ENCODE assay signal across 16 cellular contexts in the genomic region with DNA sequence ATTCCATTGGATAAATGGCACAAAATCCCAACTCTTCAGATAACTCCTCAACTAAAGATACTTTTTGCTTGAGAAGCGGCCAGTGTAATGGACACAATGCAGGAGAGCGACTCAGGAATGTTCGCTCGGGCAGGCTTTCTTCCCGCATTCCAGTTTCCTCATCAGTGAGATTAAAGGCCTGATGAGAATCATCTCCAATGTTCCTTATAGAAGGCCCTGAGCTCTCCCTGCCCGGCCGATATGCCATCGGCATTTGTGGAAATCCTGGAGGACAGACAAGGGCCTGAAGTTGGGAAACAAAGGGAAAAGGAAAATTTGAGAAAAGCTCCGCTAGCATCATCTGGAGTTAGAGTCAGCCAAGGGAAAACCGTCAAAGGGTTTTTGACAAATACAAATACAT. TPM values are rescaled to one million over a fixed set of nuclear protein-coding genes. Genes with fewer than 3 reads are reported as not detected.
A peak's percentile ranks its signal among the peaks of the same experiment; 100 is the strongest.
DNase-seq lines count a peak whose midpoint lies in the region; ATAC-seq and TF ChIP-seq lines count a peak whose summit lies in the region.
"Had no signal": no experiment of that assay in that cellular context is flagged by ENCODE, and none has a peak within 500 bp of the region (broad histone marks: within the 10 kb centered on the region; RNA-seq: fewer than 3 reads in every experiment).

No MANE protein-coding gene starts in this region.

- H3K36me3 Mint-ChIP-seq in GM23338 (ENCODE audit: low read depth) = peaks cover 14% of the 10 kb centered on the region
- peaks cover 2% of the 10 kb centered on the region for H3K36me3 Mint-ChIP-seq in activated CD4-positive, alpha-beta T cell treated with anti-CD3 and anti-CD28 coated beads for 36 hours (ENCODE audit: low read depth)

- no peaks in the 10 kb centered on the region for H3K27me3 ChIP-seq in GM23338 (ENCODE audit: insufficient read depth)
- no peaks in the 10 kb centered on the region for H3K27me3 ChIP-seq in sigmoid colon

- H3K9me3 Mint-ChIP-seq in GM23338 = no peaks in the 10 kb centered on the region
- no peaks in the 10 kb centered on the region for H3K9me3 Mint-ChIP-seq in activated CD4-positive, alpha-beta T cell treated with anti-CD3 and anti-CD28 coated beads for 36 hours (ENCODE audit: low read depth)

- ATAC-seq in GM23338 = no peak
- no peak for ATAC-seq in GM21526 (IDR thresholded peaks at IDR 0.05; ENCODE audit: low FRiP score, unreplicated experiment)
- no peak for ATAC-seq in activated CD4-positive, alpha-beta T cell treated with anti-CD3 and anti-CD28 coated beads for 36 hours
- no peak for ATAC-seq in GM21423 (IDR thresholded peaks at IDR 0.05; ENCODE audit: unreplicated experiment)
- ATAC-seq: HepG2 had no signal

- no peaks in the 10 kb centered on the region; the same call in 1 of the 2 replicates for H3K9me2 ChIP-seq in GM23338 (ENCODE audit: insufficient read depth)
- H3K9me2 ChIP-seq: SK-N-SH had no signal

- H3K79me2 ChIP-seq in GM23338 (replicated peaks; ENCODE audit: insufficient read depth) = peaks cover 64% of the 10 kb centered on the region

- H3K27ac ChIP-seq in GM23338 (ENCODE audit: low read depth) (peak overlapping the region; percentile 5; the same call in 1 of the 2 replicates), sigmoid colon (no peak overlapping the region)
- H3K27ac ChIP-seq: C4-2B had no signal

- H3K4me2 ChIP-seq in GM23338 = no peak overlapping the region
- H3K4me2 ChIP-seq: SK-N-SH had no signal

- no peak for TF ChIP-seq EP300 in sigmoid colon (IDR thresholded peaks at IDR 0.05)

- intact Hi-C loops in sigmoid colon (cut with DNase I) = no loop called here
- intact Hi-C loops in activated CD4-positive, alpha-beta T cell treated with anti-CD3 and anti-CD28 coated beads for 36 hours (cut with DNase I, micrococcal nuclease) = no loop called here

- TF ChIP-seq POLR2A in sigmoid colon (IDR thresholded peaks at IDR 0.05) = no peak

- H3K4me3 Mint-ChIP-seq in GM23338 = no peak overlapping the region
- H3K4me3 Mint-ChIP-seq in activated CD4-positive, alpha-beta T cell treated with anti-CD3 and anti-CD28 coated beads for 36 hours = no peak overlapping the region

- DNase-seq in GM23338 (ENCODE audit: low spot score) (no peak), amniotic epithelial cell (ENCODE audit: low read depth) (peak; percentile 68), islet precursor cell (peak; percentile 69), sigmoid colon (peak; percentile 26)
- DNase-seq in activated CD4-positive, alpha-beta T cell treated with anti-CD3 and anti-CD28 coated beads for 36 hours = no peak
- DNase-seq: DMS79 treated with DMSO at 0.1 percent for 48 hours, KBM-7, NCI-H1694 treated with DMSO at 0.1 percent for 48 hours, NCI-H510A, NCI-H774, SHP77 treated with DMSO at 0.1 percent for 48 hours had no signal

- no peaks in the 10 kb centered on the region for H3K9me3 ChIP-seq in sigmoid colon
- H3K9me3 ChIP-seq: SK-N-SH had no signal

- no peak for TF ChIP-seq CTCF in GM23338 (conservative IDR thresholded peaks at IDR 0.05; ENCODE audit: low read depth in 2 of 2)
- TF ChIP-seq CTCF in sigmoid colon (IDR thresholded peaks at IDR 0.05) = no peak

- H3K27ac Mint-ChIP-seq in GM23338 = peak overlapping the region; percentile 53; the same call in 1 of the 2 replicates
- H3K27ac Mint-ChIP-seq in activated CD4-positive, alpha-beta T cell treated with anti-CD3 and anti-CD28 coated beads for 36 hours = no peak overlapping the region

- H3K36me3 ChIP-seq in GM23338 (ENCODE audit: insufficient read depth) = no peaks in the 10 kb centered on the region
- H3K36me3 ChIP-seq in sigmoid colon = no peaks in the 10 kb centered on the region

- CTCF ChIA-PET in activated CD4-positive, alpha-beta T cell treated with anti-CD3 and anti-CD28 coated beads for 36 hours (lab: Charles Lee) = interaction anchor here (0.7 to 1.0 kb wide), 2 partner anchors 10 to 313 kb away, joined by 3 read pairs; no protein-coding TSS in a partner anchor

- WGBS in sigmoid colon, 2 donors = 91 to 92% methylated on average over 10 of the region's 10 CpGs

- H3K4me1 Mint-ChIP-seq in GM23338 = peaks cover 60% of the 10 kb centered on the region
- peaks cover 7% of the 10 kb centered on the region for H3K4me1 Mint-ChIP-seq in activated CD4-positive, alpha-beta T cell treated with anti-CD3 and anti-CD28 coated beads for 36 hours

- peaks cover 3% of the 10 kb centered on the region for H3K27me3 Mint-ChIP-seq in GM23338 (ENCODE audit: insufficient read depth, low read depth, poor library complexity)
- no peaks in the 10 kb centered on the region for H3K27me3 Mint-ChIP-seq in activated CD4-positive, alpha-beta T cell treated with anti-CD3 and anti-CD28 coated beads for 36 hours

- peaks cover 5% of the 10 kb centered on the region; the same call in 1 of the 2 replicates for H3F3A ChIP-seq in GM23338 (replicated peaks; ENCODE audit: low read depth)

- no peak overlapping the region for H2AFZ ChIP-seq in GM23338

- POLR2A ChIA-PET in activated CD4-positive, alpha-beta T cell treated with anti-CD3 and anti-CD28 coated beads for 36 hours (lab: Charles Lee) = no interaction called here

- H4K20me1 ChIP-seq in GM23338 (replicated peaks; ENCODE audit: insufficient read depth) = no peaks in the 10 kb centered on the region

- peaks cover 40% of the 10 kb centered on the region for H3K4me1 ChIP-seq in GM23338 (ENCODE audit: insufficient read depth)
- no peaks in the 10 kb centered on the region for H3K4me1 ChIP-seq in sigmoid colon

- H3K4me3 ChIP-seq in GM23338 (no peak overlapping the region), sigmoid colon (no peak overlapping the region)

TF ChIP-seq in GM23338, 12 proteins besides CTCF, POLR2A, EP300 and RAD21:
- TF ChIP-seq ZNF331 (CRISPR knock-in tag; IDR thresholded peaks at IDR 0.05; ENCODE audit: low read depth) (no peak), JUNB (IDR thresholded peaks at IDR 0.05; ENCODE audit: unreplicated experiment) (no peak), ZNF114 (CRISPR knock-in tag; IDR thresholded peaks at IDR 0.05) (no peak), EZH2 (IDR thresholded peaks at IDR 0.05; ENCODE audit: low read depth, unreplicated experiment) (no peak), STAT1 (IDR thresholded peaks at IDR 0.05; ENCODE audit: unreplicated experiment) (no peak), NANOG (IDR thresholded peaks at IDR 0.05; ENCODE audit: borderline replicate concordance) (no peak)
- TF ChIP-seq, protein P1, sequence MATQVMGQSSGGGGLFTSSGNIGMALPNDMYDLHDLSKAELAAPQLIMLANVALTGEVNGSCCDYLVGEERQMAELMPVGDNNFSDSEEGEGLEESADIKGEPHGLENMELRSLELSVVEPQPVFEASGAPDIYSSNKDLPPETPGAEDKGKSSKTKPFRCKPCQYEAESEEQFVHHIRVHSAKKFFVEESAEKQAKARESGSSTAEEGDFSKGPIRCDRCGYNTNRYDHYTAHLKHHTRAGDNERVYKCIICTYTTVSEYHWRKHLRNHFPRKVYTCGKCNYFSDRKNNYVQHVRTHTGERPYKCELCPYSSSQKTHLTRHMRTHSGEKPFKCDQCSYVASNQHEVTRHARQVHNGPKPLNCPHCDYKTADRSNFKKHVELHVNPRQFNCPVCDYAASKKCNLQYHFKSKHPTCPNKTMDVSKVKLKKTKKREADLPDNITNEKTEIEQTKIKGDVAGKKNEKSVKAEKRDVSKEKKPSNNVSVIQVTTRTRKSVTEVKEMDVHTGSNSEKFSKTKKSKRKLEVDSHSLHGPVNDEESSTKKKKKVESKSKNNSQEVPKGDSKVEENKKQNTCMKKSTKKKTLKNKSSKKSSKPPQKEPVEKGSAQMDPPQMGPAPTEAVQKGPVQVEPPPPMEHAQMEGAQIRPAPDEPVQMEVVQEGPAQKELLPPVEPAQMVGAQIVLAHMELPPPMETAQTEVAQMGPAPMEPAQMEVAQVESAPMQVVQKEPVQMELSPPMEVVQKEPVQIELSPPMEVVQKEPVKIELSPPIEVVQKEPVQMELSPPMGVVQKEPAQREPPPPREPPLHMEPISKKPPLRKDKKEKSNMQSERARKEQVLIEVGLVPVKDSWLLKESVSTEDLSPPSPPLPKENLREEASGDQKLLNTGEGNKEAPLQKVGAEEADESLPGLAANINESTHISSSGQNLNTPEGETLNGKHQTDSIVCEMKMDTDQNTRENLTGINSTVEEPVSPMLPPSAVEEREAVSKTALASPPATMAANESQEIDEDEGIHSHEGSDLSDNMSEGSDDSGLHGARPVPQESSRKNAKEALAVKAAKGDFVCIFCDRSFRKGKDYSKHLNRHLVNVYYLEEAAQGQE (IDR thresholded peaks at IDR 0.05; ENCODE audit: unreplicated experiment) = no peak

RNA-seq across cellular contexts. Expression of a gene that starts 37.9 kb away (rescaled TPM):
- total RNA-seq in GM23338 (2014; rRNA removed; shearing (Covaris generic)) = 149 and 167 TPM in 2 replicates
- polyA plus RNA-seq in GM23338 (2016; fragmentation: Nextera tagmentation; extraction: Ambion mirVana) (88.3 and 98.9 TPM in 2 replicates), sigmoid colon (10 to 100 TPM; 24.6 to 33.6 (median 25.7) TPM)
- total RNA-seq in sigmoid colon = 100 to 1,000 TPM; 104 to 146 (median 113) TPM
- 10 to 100 TPM; 69.1 to 76.3 TPM for total RNA-seq in activated CD4-positive, alpha-beta T cell treated with anti-CD3 and anti-CD28 coated beads for 36 hours

Comparison
In these comparisons a context has a peak if more than half of its experiments do, and no peak if none do; other contexts are left out.
1. DNase-seq: peak in amniotic epithelial cell (single experiment), islet precursor cell (single experiment) and sigmoid colon (single experiment); none in GM23338 (single experiment) and activated CD4-positive, alpha-beta T cell treated with anti-CD3 and anti-CD28 coated beads for 36 hours (single experiment).